ENCODE assay signal across 41 cellular contexts in the genomic region with DNA sequence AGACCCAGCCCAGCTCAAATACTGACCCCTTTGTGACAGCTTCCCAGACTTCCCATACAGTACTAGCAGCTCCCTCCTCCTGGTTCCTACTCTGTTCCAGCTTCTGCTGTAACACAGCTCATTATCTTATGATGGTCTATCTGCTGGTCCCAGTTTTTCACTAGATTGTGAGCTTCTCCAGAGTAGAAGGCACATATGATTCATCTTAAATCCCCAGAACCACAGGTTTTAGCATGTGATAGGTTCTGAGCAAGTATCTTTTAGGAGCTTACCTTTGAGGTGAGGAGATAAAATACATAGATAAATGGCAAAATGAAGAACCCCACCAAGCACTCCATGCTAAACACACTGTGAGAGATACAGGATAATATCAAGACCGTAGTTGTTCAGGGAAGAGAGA. TPM values are rescaled to one million over a fixed set of nuclear protein-coding genes. Genes with fewer than 3 reads are reported as not detected.
"Had no signal": no experiment of that assay in that cellular context is flagged by ENCODE, and none has a peak within 500 bp of the region (broad histone marks: within the 10 kb centered on the region; RNA-seq: fewer than 3 reads in every experiment).

No MANE protein-coding gene starts in this region.

- H3K4me1 ChIP-seq: adrenal gland, ascending aorta, body of pancreas, breast epithelium had no signal

- H3K36me3 Mint-ChIP-seq: activated naive CD4-positive, alpha-beta T cell treated with anti-CD3 and anti-CD28 coated beads, Interleukin-2, amount 10 ng/mL, durations not matched to agents 7 days and 5 days; activated naive CD4-positive, alpha-beta T cell treated with anti-CD3 and anti-CD28 coated beads, Interleukin-2, amount 50 U/mL, for 24 hours; activated naive CD4-positive, alpha-beta T cell treated with anti-CD3 and anti-CD28 coated beads, Interleukin-2, amount 50 U/mL, for 72 hours; activated naive CD8-positive, alpha-beta T cell; activated naive CD8-positive, alpha-beta T cell treated with anti-CD3 and anti-CD28 coated beads for 36 hours; brain had no signal

- DNase-seq: activated effector memory CD4-positive, alpha-beta T cell treated with anti-CD3 and anti-CD28 coated beads, Interleukin-2, amount 50 U/mL, for 16 hours; activated effector memory CD4-positive, alpha-beta T cell treated with Interleukin-2 at 50 U/mL for 16 hours; activated gamma-delta T cell; activated gamma-delta T cell treated with Interleukin-2 at 50 U/mL for 16 hours; activated naive CD4-positive, alpha-beta T cell; activated naive CD4-positive, alpha-beta T cell treated with anti-CD3 and anti-CD28 coated beads for 36 hours; activated naive CD4-positive, alpha-beta T cell treated with anti-CD3 and anti-CD28 coated beads, Interleukin-2, amount 10 ng/mL, durations not matched to agents 7 days and 5 days; activated naive CD4-positive, alpha-beta T cell treated with anti-CD3 and anti-CD28 coated beads, Interleukin-2, amount 50 U/mL, for 16 hours; activated naive CD4-positive, alpha-beta T cell treated with Interleukin-2 at 50 U/mL for 16 hours; activated naive CD8-positive, alpha-beta T cell treated with anti-CD3 and anti-CD28 coated beads for 36 hours; activated naive CD8-positive, alpha-beta T cell treated with anti-CD3 and anti-CD28 coated beads, Interleukin-2, amount 10 ng/mL, durations not matched to agents 7 days and 5 days; activated naive CD8-positive, alpha-beta T cell treated with anti-CD3 and anti-CD28 coated beads, Interleukin-2, amount 50 U/mL, for 24 hours; activated T-cell treated with anti-CD3 and anti-CD28 coated beads for 4 hours; activated T-cell treated with anti-CD3 and anti-CD28 coated beads, Interleukin-2, amount 50 U/mL, for 1 hour; activated T-cell treated with anti-CD3 and anti-CD28 coated beads, Interleukin-2, amount 50 U/mL, for 24 hours; activated T-cell treated with anti-CD3 and anti-CD28 coated beads, Interleukin-2, amount 50 U/mL, for 4 hours; activated T-cell treated with anti-CD3 and anti-CD28 coated beads, Interleukin-2, amount 50 U/mL, for 48 hours; activated T-cell treated with anti-CD3 and anti-CD28 coated beads, Interleukin-2, amount 50 U/mL, for 72 hours; adrenal gland; amniotic stem cell; amygdala; anterior cingulate cortex; aorta; body of pancreas; brain microvascular endothelial cell; caudate nucleus; central memory CD4-positive, alpha-beta T cell; cerebellar nuclear complex had no signal

- H3K27me3 Mint-ChIP-seq: activated naive CD4-positive, alpha-beta T cell treated with anti-CD3 and anti-CD28 coated beads, Interleukin-2, amount 50 U/mL, for 24 hours; activated naive CD8-positive, alpha-beta T cell; activated naive CD8-positive, alpha-beta T cell treated with anti-CD3 and anti-CD28 coated beads for 36 hours; brain had no signal

- H3K4me3 Mint-ChIP-seq: activated naive CD4-positive, alpha-beta T cell treated with anti-CD3 and anti-CD28 coated beads for 36 hours; activated naive CD4-positive, alpha-beta T cell treated with anti-CD3 and anti-CD28 coated beads, Interleukin-2, amount 10 ng/mL, durations not matched to agents 7 days and 5 days; activated naive CD4-positive, alpha-beta T cell treated with anti-CD3 and anti-CD28 coated beads, Interleukin-2, amount 50 U/mL, for 24 hours; activated naive CD8-positive, alpha-beta T cell; activated naive CD8-positive, alpha-beta T cell treated with anti-CD3 and anti-CD28 coated beads for 36 hours; activated naive CD8-positive, alpha-beta T cell treated with anti-CD3 and anti-CD28 coated beads, Interleukin-2, amount 10 ng/mL, durations not matched to agents 7 days and 5 days; activated naive CD8-positive, alpha-beta T cell treated with anti-CD3 and anti-CD28 coated beads, Interleukin-2, amount 50 U/mL, for 24 hours; activated T-cell treated with anti-CD3 and anti-CD28 coated beads, Interleukin-2, amount 50 U/mL, for 24 hours; activated T-cell treated with anti-CD3 and anti-CD28 coated beads, Interleukin-2, amount 50 U/mL, for 4 hours; activated T-cell treated with anti-CD3 and anti-CD28 coated beads, Interleukin-2, amount 50 U/mL, for 72 hours; activated T-helper 1 cell treated with anti-CD3 and anti-CD28 coated beads, Interleukin-12 subunit alpha, Interleukin-12 subunit beta, Interleukin-2, Interleukin-4 antibody, amounts not matched to agents 30 ng/mL and 10 ng/mL and 1 ng/mL, durations not matched to agents 14 hours and 24 hours and 36 hours; activated T-helper 17 cell treated with anti-CD3 and anti-CD28 coated beads, Interleukin-2, amount 50 U/mL, for 72 hours; brain; central memory CD8-positive, alpha-beta T cell had no signal

- H3K4me1 Mint-ChIP-seq: activated naive CD4-positive, alpha-beta T cell treated with anti-CD3 and anti-CD28 coated beads, Interleukin-2, amount 10 ng/mL, durations not matched to agents 7 days and 5 days; activated naive CD4-positive, alpha-beta T cell treated with anti-CD3 and anti-CD28 coated beads, Interleukin-2, amount 50 U/mL, for 24 hours; activated naive CD8-positive, alpha-beta T cell treated with anti-CD3 and anti-CD28 coated beads for 36 hours; activated naive CD8-positive, alpha-beta T cell treated with anti-CD3 and anti-CD28 coated beads, Interleukin-2, amount 10 ng/mL, durations not matched to agents 7 days and 5 days; activated naive CD8-positive, alpha-beta T cell treated with anti-CD3 and anti-CD28 coated beads, Interleukin-2, amount 50 U/mL, for 24 hours; activated T-helper 17 cell treated with anti-CD3 and anti-CD28 coated beads, Interleukin-2, amount 50 U/mL, for 72 hours; central memory CD8-positive, alpha-beta T cell had no signal

- H3K9me3 ChIP-seq: adrenal gland, ascending aorta, body of pancreas, breast epithelium had no signal

- H3K36me3 ChIP-seq: adrenal gland, ascending aorta, brain microvascular endothelial cell, breast epithelium, cardiac muscle cell had no signal

- H3K27me3 ChIP-seq: adrenal gland, ascending aorta, body of pancreas, brain microvascular endothelial cell, breast epithelium, cardiac muscle cell had no signal

- H3K27ac Mint-ChIP-seq: activated naive CD4-positive, alpha-beta T cell treated with anti-CD3 and anti-CD28 coated beads for 36 hours; activated naive CD4-positive, alpha-beta T cell treated with anti-CD3 and anti-CD28 coated beads, Interleukin-2, amount 10 ng/mL, durations not matched to agents 7 days and 5 days; activated naive CD4-positive, alpha-beta T cell treated with anti-CD3 and anti-CD28 coated beads, Interleukin-2, amount 50 U/mL, for 24 hours; activated naive CD4-positive, alpha-beta T cell treated with anti-CD3 and anti-CD28 coated beads, Interleukin-2, amount 50 U/mL, for 72 hours; activated naive CD8-positive, alpha-beta T cell; activated naive CD8-positive, alpha-beta T cell treated with anti-CD3 and anti-CD28 coated beads for 36 hours; activated naive CD8-positive, alpha-beta T cell treated with anti-CD3 and anti-CD28 coated beads, Interleukin-2, amount 10 ng/mL, durations not matched to agents 7 days and 5 days; activated naive CD8-positive, alpha-beta T cell treated with anti-CD3 and anti-CD28 coated beads, Interleukin-2, amount 50 U/mL, for 24 hours; activated T-cell treated with anti-CD3 and anti-CD28 coated beads, Interleukin-2, amount 50 U/mL, for 24 hours; activated T-cell treated with anti-CD3 and anti-CD28 coated beads, Interleukin-2, amount 50 U/mL, for 72 hours; activated T-helper 1 cell treated with anti-CD3 and anti-CD28 coated beads, Interleukin-12 subunit alpha, Interleukin-12 subunit beta, Interleukin-2, Interleukin-4 antibody, amounts not matched to agents 30 ng/mL and 10 ng/mL and 1 ng/mL, durations not matched to agents 14 hours and 24 hours and 36 hours; activated T-helper 17 cell treated with anti-CD3 and anti-CD28 coated beads, Interleukin-2, amount 50 U/mL, for 72 hours; activated T-helper 2 cell treated with anti-CD3 and anti-CD28 coated beads, Interferon-gamma antibody, Interleukin-2, Interleukin-4, amounts not matched to agents 10 μg/mL and 5 μg/mL and 100 μg/mL, durations not matched to agents 14 hours and 24 hours and 36 hours; brain had no signal

- H3K27ac ChIP-seq: adrenal gland, ascending aorta, body of pancreas, brain microvascular endothelial cell, breast epithelium, cardiac muscle cell had no signal

- FAIRE-seq: astrocyte, bronchial epithelial cell had no signal

- H3K4me3 ChIP-seq: adrenal gland, ascending aorta, body of pancreas, breast epithelium, cardiac muscle cell had no signal

- H3K9me3 Mint-ChIP-seq: activated naive CD4-positive, alpha-beta T cell treated with anti-CD3 and anti-CD28 coated beads for 36 hours; activated naive CD4-positive, alpha-beta T cell treated with anti-CD3 and anti-CD28 coated beads, Interleukin-2, amount 10 ng/mL, durations not matched to agents 7 days and 5 days; activated naive CD4-positive, alpha-beta T cell treated with anti-CD3 and anti-CD28 coated beads, Interleukin-2, amount 50 U/mL, for 24 hours; activated naive CD4-positive, alpha-beta T cell treated with anti-CD3 and anti-CD28 coated beads, Interleukin-2, amount 50 U/mL, for 72 hours; activated naive CD8-positive, alpha-beta T cell treated with anti-CD3 and anti-CD28 coated beads for 36 hours; activated naive CD8-positive, alpha-beta T cell treated with anti-CD3 and anti-CD28 coated beads, Interleukin-2, amount 10 ng/mL, durations not matched to agents 7 days and 5 days; activated naive CD8-positive, alpha-beta T cell treated with anti-CD3 and anti-CD28 coated beads, Interleukin-2, amount 50 U/mL, for 24 hours; activated T-cell treated with anti-CD3 and anti-CD28 coated beads, Interleukin-2, amount 50 U/mL, for 24 hours; activated T-cell treated with anti-CD3 and anti-CD28 coated beads, Interleukin-2, amount 50 U/mL, for 4 hours; activated T-cell treated with anti-CD3 and anti-CD28 coated beads, Interleukin-2, amount 50 U/mL, for 72 hours; activated T-helper 1 cell treated with anti-CD3 and anti-CD28 coated beads, Interleukin-12 subunit alpha, Interleukin-12 subunit beta, Interleukin-2, Interleukin-4 antibody, amounts not matched to agents 30 ng/mL and 10 ng/mL and 1 ng/mL, durations not matched to agents 14 hours and 24 hours and 36 hours; activated T-helper 17 cell treated with anti-CD3 and anti-CD28 coated beads, Interleukin-2, amount 50 U/mL, for 72 hours; activated T-helper 2 cell treated with anti-CD3 and anti-CD28 coated beads, Interferon-gamma antibody, Interleukin-2, Interleukin-4, amounts not matched to agents 10 μg/mL and 5 μg/mL and 100 μg/mL, durations not matched to agents 14 hours and 24 hours and 36 hours; brain; central memory CD8-positive, alpha-beta T cell had no signal

- ATAC-seq: activated naive CD4-positive, alpha-beta T cell treated with anti-CD3 and anti-CD28 coated beads, Interleukin-2, amount 50 U/mL, for 72 hours; activated naive CD8-positive, alpha-beta T cell treated with anti-CD3 and anti-CD28 coated beads, Interleukin-2, amount 50 U/mL, for 24 hours; activated T-cell treated with anti-CD3 and anti-CD28 coated beads, Interleukin-2, amount 50 U/mL, for 4 hours; activated T-cell treated with anti-CD3 and anti-CD28 coated beads, Interleukin-2, amount 50 U/mL, for 72 hours; activated T-helper 17 cell treated with anti-CD3 and anti-CD28 coated beads, Interleukin-2, amount 50 U/mL, for 72 hours; body of pancreas had no signal

RNA-seq across cellular contexts. Expression of a gene that starts 27.6 kb away (rescaled TPM):
- total RNA-seq: activated T-helper 17 cell treated with anti-CD3 and anti-CD28 coated beads, Interleukin-2, amount 50 U/mL, for 72 hours; activated T-helper 2 cell treated with anti-CD3 and anti-CD28 coated beads, Interferon-gamma antibody, Interleukin-2, Interleukin-4, amounts not matched to agents 10 μg/mL and 5 μg/mL and 100 μg/mL, durations not matched to agents 14 hours and 24 hours and 36 hours had no signal
